In genomic region chr1:191668525-191668924, GRCh38 we compare ENCODE assay signal across 18 cellular contexts.
"Had no signal": no experiment of that assay in that cellular context is flagged by ENCODE, and none has a peak within 500 bp of the region (broad histone marks: within the 10 kb centered on the region; RNA-seq: fewer than 3 reads in every experiment).

No MANE protein-coding gene starts in this region.

- H3K4me3 Mint-ChIP-seq: naive thymus-derived CD4-positive, alpha-beta T cell; nephron progenitor cell had no signal

- H3K36me3 ChIP-seq: heart left ventricle, neutrophil, stomach, thoracic aorta, transverse colon had no signal

- H3K9me3 ChIP-seq: heart left ventricle, neutrophil, stomach, thoracic aorta, transverse colon had no signal

- H3K36me3 Mint-ChIP-seq: naive thymus-derived CD4-positive, alpha-beta T cell had no signal

- H3K4me1 Mint-ChIP-seq: naive thymus-derived CD4-positive, alpha-beta T cell had no signal

- DNase-seq: effector CD8-positive, alpha-beta T cell; heart left ventricle; hippocampal formation; kidney glomerular epithelial cell; naive thymus-derived CD4-positive, alpha-beta T cell; nephron progenitor cell; posterior cingulate gyrus; small intestine; stimulated activated CD4-positive, alpha-beta T cell treated with anti-CD3 and anti-CD28 coated beads, Interleukin-12 subunit alpha, Interleukin-12 subunit beta, amount 100 ng/mL, for 4 hours; stimulated activated naive CD4-positive, alpha-beta T cell; stomach; substantia nigra; transverse colon had no signal

- H3K27ac Mint-ChIP-seq: naive thymus-derived CD4-positive, alpha-beta T cell; nephron progenitor cell had no signal

- H3K27me3 Mint-ChIP-seq: naive thymus-derived CD4-positive, alpha-beta T cell had no signal

- H3K4me3 ChIP-seq: coronary artery, heart left ventricle, stomach, thoracic aorta, transverse colon had no signal

- ATAC-seq: esophagus mucosa; heart left ventricle; naive thymus-derived CD4-positive, alpha-beta T cell had no signal

- H3K9me3 Mint-ChIP-seq: nephron progenitor cell had no signal

- FAIRE-seq: frontal cortex, small intestine had no signal

- H3K27ac ChIP-seq: coronary artery, heart left ventricle, neutrophil, stomach, thoracic aorta, transverse colon had no signal

- H3K4me1 ChIP-seq: heart left ventricle, stomach, transverse colon had no signal

- H3K27me3 ChIP-seq: heart left ventricle, neutrophil, stomach, transverse colon had no signal
